9 cellular contexts compared by ENCODE assay signal in genomic region chr17:62724398-62725146, GRCh38.
DNase-seq lines count a peak whose midpoint lies in the region; ATAC-seq lines count a peak whose summit lies in the region.
"Had no signal": no experiment of that assay in that cellular context is flagged by ENCODE, and none has a peak within 500 bp of the region (broad histone marks: within the 10 kb centered on the region; RNA-seq: fewer than 3 reads in every experiment).

No MANE protein-coding gene starts in this region.

- no peaks in the 10 kb centered on the region for H3K27me3 ChIP-seq in BLaER1
- H3K27me3 ChIP-seq: cardiac muscle cell had no signal

- H3K4me3 Mint-ChIP-seq in activated CD4-positive, alpha-beta memory T cell treated with anti-CD3 and anti-CD28 coated beads for 36 hours: peak overlapping the region; percentile 24

- peak overlapping the region; percentile 8 for H3K27ac Mint-ChIP-seq in activated CD4-positive, alpha-beta memory T cell treated with anti-CD3 and anti-CD28 coated beads for 36 hours

- H3K9ac ChIP-seq in BLaER1: peak overlapping the region; percentile 8; the same call in 1 of the 2 replicates

- H3K27ac ChIP-seq in BLaER1: peak overlapping the region; percentile 61
- H3K27ac ChIP-seq: cardiac muscle cell had no signal

- H3K4me1 Mint-ChIP-seq in activated CD4-positive, alpha-beta memory T cell treated with anti-CD3 and anti-CD28 coated beads for 36 hours (ENCODE audit: low read depth): peaks cover 21% of the 10 kb centered on the region

- H3K4me1 ChIP-seq in BLaER1: peaks cover 63% of the 10 kb centered on the region

- intact Hi-C loops in activated CD4-positive, alpha-beta memory T cell treated with anti-CD3 and anti-CD28 coated beads for 36 hours (cut with micrococcal nuclease): loop anchor here (1.0 to 5.0 kb wide), 5 partner anchors 13 to 553 kb away; partner anchors contain the start of gene METTL2A

- CTCF ChIA-PET in activated CD4-positive, alpha-beta memory T cell treated with anti-CD3 and anti-CD28 coated beads for 36 hours (lab: Charles Lee): interaction anchor here (0.6 to 1.4 kb wide), 8 partner anchors 13 to 245 kb away, joined by 3 to 8 read pairs (median 4); partner anchors contain the start of gene TANC2

- ATAC-seq in GM21360 (IDR thresholded peaks at IDR 0.05; ENCODE audit: unreplicated experiment) (peak; percentile 92), HG03565 (IDR thresholded peaks at IDR 0.05; ENCODE audit: unreplicated experiment) (peak; percentile 89)

- peaks cover 9% of the 10 kb centered on the region for H3K9me3 ChIP-seq in BLaER1

- H3K27me3 Mint-ChIP-seq in activated CD4-positive, alpha-beta memory T cell treated with anti-CD3 and anti-CD28 coated beads for 36 hours: peaks cover 52% of the 10 kb centered on the region

- POLR2A ChIA-PET in activated CD4-positive, alpha-beta memory T cell treated with anti-CD3 and anti-CD28 coated beads for 36 hours (lab: Charles Lee): interaction anchor here (1.0 to 2.0 kb wide), 4 partner anchors 13 to 241 kb away, joined by 4 to 12 read pairs (median 4); no protein-coding TSS in a partner anchor

- no peaks in the 10 kb centered on the region for H3K9me3 Mint-ChIP-seq in activated CD4-positive, alpha-beta memory T cell treated with anti-CD3 and anti-CD28 coated beads for 36 hours

- no peaks in the 10 kb centered on the region for H3K36me3 ChIP-seq in BLaER1
- H3K36me3 ChIP-seq: cardiac muscle cell had no signal

- DNase-seq in activated CD4-positive, alpha-beta memory T cell treated with anti-CD3 and anti-CD28 coated beads for 36 hours: peak; percentile 92
- DNase-seq in germinal center (ENCODE audit: low spot score): peak; percentile 68
- peak; percentile 25 to 37 for DNase-seq in stimulated activated CD8-positive, alpha-beta memory T cell treated with anti-CD3 and anti-CD28 coated beads, Interleukin-7, amount 100 ng/mL, for 1 hour (ENCODE audit: low read depth in 2 of 2)
- no peak for DNase-seq in NCI-H128 (lab: John Stamatoyannopoulos, UW; ENCODE audit: unreplicated experiment)
- no peak for DNase-seq in HT-29 (ENCODE audit: low spot score)

- H4K20me1 ChIP-seq in BLaER1: no peaks in the 10 kb centered on the region

- H3K4me2 ChIP-seq in BLaER1: peak overlapping the region; percentile 73

- H3K4me3 ChIP-seq in BLaER1: no peak overlapping the region
- H3K4me3 ChIP-seq: cardiac muscle cell had no signal

- H3K36me3 Mint-ChIP-seq in activated CD4-positive, alpha-beta memory T cell treated with anti-CD3 and anti-CD28 coated beads for 36 hours: peaks cover 2% of the 10 kb centered on the region

Comparison
In these comparisons a context has a peak if more than half of its experiments do, and no peak if none do; other contexts are left out.
1. DNase-seq: peak in activated CD4-positive, alpha-beta memory T cell treated with anti-CD3 and anti-CD28 coated beads for 36 hours (single experiment), germinal center (single experiment) and stimulated activated CD8-positive, alpha-beta memory T cell treated with anti-CD3 and anti-CD28 coated beads, Interleukin-7, amount 100 ng/mL, for 1 hour (2 of 2); none in NCI-H128 (single experiment) and HT-29 (single experiment).